ENCODE assay signal across 22 cellular contexts in genomic region chr14:62988967-62989366, GRCh38. TPM values are rescaled to one million over a fixed set of nuclear protein-coding genes. Genes with fewer than 3 reads are reported as not detected.
"Had no signal": no experiment of that assay in that cellular context is flagged by ENCODE, and none has a peak within 500 bp of the region (broad histone marks: within the 10 kb centered on the region; RNA-seq: fewer than 3 reads in every experiment).

No MANE protein-coding gene starts in this region.

- ATAC-seq: activated CD8-positive, alpha-beta T cell treated with anti-CD3 and anti-CD28 coated beads, Interleukin-2, amount 10 ng/mL, durations not matched to agents 7 days and 5 days; activated naive CD8-positive, alpha-beta T cell treated with anti-CD3 and anti-CD28 coated beads, Interleukin-2, amount 50 U/mL, for 24 hours; body of pancreas; heart right ventricle; left lobe of liver; sciatic nerve; stimulated activated naive CD8-positive, alpha-beta T cell treated with anti-CD3 and anti-CD28 coated beads, Interleukin-15, amount 100 ng/mL, for 72 hours; upper lobe of right lung; WTC11 had no signal

- H3K4me3 ChIP-seq: body of pancreas, esophagus squamous epithelium, heart right ventricle, testis, upper lobe of right lung had no signal

- H3K27me3 ChIP-seq: body of pancreas, esophagus squamous epithelium, heart right ventricle, testis, upper lobe of right lung had no signal

- H3K9me3 ChIP-seq: body of pancreas, esophagus squamous epithelium, testis, upper lobe of right lung had no signal

- H3K27ac ChIP-seq: body of pancreas, esophagus squamous epithelium, heart right ventricle, testis, upper lobe of right lung had no signal

- H3K4me1 ChIP-seq: body of pancreas, esophagus squamous epithelium, heart right ventricle, testis, upper lobe of right lung had no signal

- DNase-seq: activated CD4-positive, alpha-beta T cell treated with anti-CD3 and anti-CD28 coated beads for 48 hours; activated CD8-positive, alpha-beta memory T cell treated with anti-CD3 and anti-CD28 coated beads, Interleukin-2, amount 50 U/mL, for 48 hours; activated CD8-positive, alpha-beta T cell treated with anti-CD3 and anti-CD28 coated beads, Interleukin-2, amount 10 ng/mL, durations not matched to agents 7 days and 5 days; activated naive CD4-positive, alpha-beta T cell treated with Interleukin-2 at 50 U/mL for 16 hours; activated naive CD8-positive, alpha-beta T cell treated with anti-CD3 and anti-CD28 coated beads, Interleukin-2, amount 50 U/mL, for 24 hours; body of pancreas; esophagus squamous epithelium; heart right ventricle; islet precursor cell; stimulated activated CD4-positive, alpha-beta T cell treated with anti-CD3 and anti-CD28 coated beads, Interleukin-2, amount 100 ng/mL, for 48 hours; stimulated activated naive CD8-positive, alpha-beta T cell treated with anti-CD3 and anti-CD28 coated beads, Interleukin-15, amount 100 ng/mL, for 72 hours; T-helper 1 cell; testis; upper lobe of right lung had no signal

- FAIRE-seq: endometrium, frontal cortex had no signal

- H3K36me3 ChIP-seq: esophagus squamous epithelium, heart right ventricle, upper lobe of right lung had no signal

RNA-seq across cellular contexts. Expression of gene KCNH5, which starts 56.3 kb away (rescaled TPM):
- total RNA-seq: activated CD8-positive, alpha-beta T cell treated with anti-CD3 and anti-CD28 coated beads, Interleukin-2, amount 10 ng/mL, durations not matched to agents 7 days and 5 days; body of pancreas; dermis microvascular lymphatic vessel endothelial cell; left lobe of liver; osteoblast; pulmonary artery endothelial cell; sciatic nerve had no signal
- polyA plus RNA-seq: heart right ventricle had no signal
